Comparison of ENCODE assay signal across 18 cellular contexts in the genomic region with DNA sequence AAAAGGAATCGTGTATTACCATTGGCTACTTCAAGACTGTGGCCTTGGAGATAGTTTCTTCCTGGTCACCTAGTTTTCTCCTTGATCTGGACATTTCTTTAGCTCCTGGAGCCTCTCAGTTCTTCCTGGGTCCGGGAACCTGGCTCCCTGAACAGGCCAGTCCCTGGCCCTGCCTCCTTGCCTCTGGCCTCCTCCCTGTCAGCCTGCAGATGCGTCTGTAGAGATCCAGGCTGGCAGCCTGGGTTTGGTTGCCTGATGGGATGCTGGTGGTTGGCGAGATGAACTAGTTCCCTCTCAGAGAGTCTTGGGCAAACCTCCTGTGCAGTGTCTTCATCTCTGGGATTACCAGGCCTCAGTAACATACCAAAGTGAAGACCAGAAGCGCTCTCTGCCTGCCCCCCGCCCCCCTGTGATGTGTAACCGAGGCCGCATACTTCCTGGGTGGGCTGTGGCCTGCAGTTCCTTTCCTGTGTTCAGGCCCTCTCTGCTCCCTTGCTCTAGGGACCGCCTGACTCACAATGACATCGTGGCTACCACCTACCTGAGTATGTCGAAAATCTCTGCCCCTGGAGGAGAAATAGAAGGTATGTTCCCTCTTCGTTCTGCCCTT.
A peak's percentile ranks its signal among the peaks of the same experiment; 100 is the strongest.
DNase-seq lines count a peak whose midpoint lies in the region; ATAC-seq and TF ChIP-seq lines count a peak whose summit lies in the region.
"Had no signal": no experiment of that assay in that cellular context is flagged by ENCODE, and none has a peak within 500 bp of the region (broad histone marks: within the 10 kb centered on the region; RNA-seq: fewer than 3 reads in every experiment).

No MANE protein-coding gene starts in this region.

- in situ Hi-C loops in Panc1 (cut with HindIII; ENCODE audit: low pct_unique_long_range_greater_than_20kb, low sequenced_read_pairs) = no loop called here

- DNase-seq in ELR (ENCODE audit: low read depth) (peak; percentile 20), Panc1 (ENCODE audit: low read depth, low spot score) (no peak), spleen (no peak)
- no peak for DNase-seq in central memory CD8-positive, alpha-beta T cell (ENCODE audit: low spot score in 2 of 2)
- DNase-seq: aorta; caudate nucleus; CD4-positive, CD25-positive, alpha-beta regulatory T cell; dorsolateral prefrontal cortex; heart right ventricle; NCI-H187; NCI-H82 had no signal

- peaks cover 31% of the 10 kb centered on the region for H3K27me3 Mint-ChIP-seq in central memory CD8-positive, alpha-beta T cell
- H3K27me3 Mint-ChIP-seq: CD4-positive, CD25-positive, alpha-beta regulatory T cell had no signal

- H3K9me3 ChIP-seq in Panc1 (ENCODE audit: control insufficient read depth, insufficient read depth, low read depth, low read length) (no peaks in the 10 kb centered on the region), spleen (no peaks in the 10 kb centered on the region)
- H3K9me3 ChIP-seq: tibial artery had no signal

- no peak for TF ChIP-seq CTCF in Panc1 (IDR thresholded peaks at IDR 0.05)
- no peak for TF ChIP-seq CTCF in spleen (IDR thresholded peaks at IDR 0.05 in 8 of 11, conservative IDR thresholded peaks at IDR 0.05 in 3 of 11)

- H3K36me3 ChIP-seq in Panc1 (ENCODE audit: control insufficient read depth, insufficient read depth, low read length) (no peaks in the 10 kb centered on the region), spleen (peaks cover 0 to 73% (median 14%) of the 10 kb centered on the region in 6 donors)

- H3K27ac Mint-ChIP-seq in central memory CD8-positive, alpha-beta T cell (ENCODE audit: low read depth) = peak overlapping the region; percentile 61
- H3K27ac Mint-ChIP-seq: CD4-positive, CD25-positive, alpha-beta regulatory T cell had no signal

- WGBS in spleen, 5 donors = 53 to 78% (median 64%) methylated on average over 11 to 12 of the region's 12 CpGs

- 0 out of 2 replicates have a peak, but pooled peaks have one; percentile 17 for ATAC-seq in Panc1
- no peak for ATAC-seq in central memory CD8-positive, alpha-beta T cell (replicated peaks; ENCODE audit: extremely low read depth, poor library complexity, severe bottlenecking)
- ATAC-seq in HG02870 (IDR thresholded peaks at IDR 0.05; ENCODE audit: unreplicated experiment) = no peak
- ATAC-seq in HG02852 (IDR thresholded peaks at IDR 0.05; ENCODE audit: unreplicated experiment) = no peak
- ATAC-seq in GM18520 (IDR thresholded peaks at IDR 0.05; ENCODE audit: unreplicated experiment) = no peak
- ATAC-seq: GM12878, K562 had no signal

- CTCF ChIA-PET in Panc1 (lab: Charles Lee) = no interaction called here

- H3K36me3 Mint-ChIP-seq in central memory CD8-positive, alpha-beta T cell (ENCODE audit: insufficient read depth) = no peaks in the 10 kb centered on the region
- H3K36me3 Mint-ChIP-seq: CD4-positive, CD25-positive, alpha-beta regulatory T cell had no signal

- H3K4me3 ChIP-seq in Panc1 (ENCODE audit: low read depth in 2 of 2, low read length in 2 of 2) = no peak overlapping the region
- H3K4me3 ChIP-seq in spleen = no peak overlapping the region
- H3K4me3 ChIP-seq: dorsolateral prefrontal cortex, GM12878, heart right ventricle, K562, tibial artery had no signal

- H3K9me3 Mint-ChIP-seq in central memory CD8-positive, alpha-beta T cell = no peaks in the 10 kb centered on the region
- H3K9me3 Mint-ChIP-seq: CD4-positive, CD25-positive, alpha-beta regulatory T cell had no signal

- H3K4me1 Mint-ChIP-seq in central memory CD8-positive, alpha-beta T cell = peaks cover 8% of the 10 kb centered on the region
- H3K4me1 Mint-ChIP-seq: CD4-positive, CD25-positive, alpha-beta regulatory T cell had no signal

- H3K27me3 ChIP-seq in Panc1 (ENCODE audit: control insufficient read depth, insufficient read depth, low read length) = no peaks in the 10 kb centered on the region; the same call in 1 of the 2 replicates
- H3K27me3 ChIP-seq in spleen (replicated peaks in 1 of 7) = no peaks in the 10 kb centered on the region
- H3K27me3 ChIP-seq: dorsolateral prefrontal cortex, heart right ventricle, tibial artery had no signal

- TF ChIP-seq POLR2A in spleen (IDR thresholded peaks at IDR 0.05) = no peak

- POLR2A ChIA-PET in Panc1 (lab: Charles Lee) = no interaction called here

- H3K27ac ChIP-seq in Panc1 (ENCODE audit: low read length) (no peak overlapping the region), spleen (peak overlapping the region in 5 of 8 donors; percentile 7 to 65 (median 48))
- H3K27ac ChIP-seq: dorsolateral prefrontal cortex, epithelial cell of prostate, heart right ventricle, tibial artery had no signal

- BruUV-seq in Panc1 (replicated peaks; lab: Mats Ljungman, UMichigan) = no TSS peak

- H3K4me1 ChIP-seq in Panc1 (ENCODE audit: control insufficient read depth, insufficient read depth, low read length) (no peaks in the 10 kb centered on the region), spleen (peaks cover 0 to 20% (median 4%) of the 10 kb centered on the region in 6 donors)
- H3K4me1 ChIP-seq: heart right ventricle, tibial artery had no signal

- H3K4me3 Mint-ChIP-seq in central memory CD8-positive, alpha-beta T cell = no peak overlapping the region
- H3K4me3 Mint-ChIP-seq: CD4-positive, CD25-positive, alpha-beta regulatory T cell had no signal

- intact Hi-C loops in Panc1 (cut with micrococcal nuclease; ENCODE audit: unreplicated experiment) (no loop called here), spleen (cut with DNase I; ENCODE audit: low total_unique reads) (no loop called here)
